Comparison of ENCODE assay signal across 18 cellular contexts in genomic region chr10:34112431-34112830, GRCh38.
A peak's percentile ranks its signal among the peaks of the same experiment; 100 is the strongest.
DNase-seq lines count a peak whose midpoint lies in the region; ATAC-seq and TF ChIP-seq lines count a peak whose summit lies in the region.
"Had no signal": no experiment of that assay in that cellular context is flagged by ENCODE, and none has a peak within 500 bp of the region (broad histone marks: within the 10 kb centered on the region; RNA-seq: fewer than 3 reads in every experiment).

No MANE protein-coding gene starts in this region.

- H3K4ac ChIP-seq in IMR-90 (ENCODE audit: low read depth, low read length): no peak overlapping the region

- TF ChIP-seq CTCF in IMR-90 (conservative IDR thresholded peaks at IDR 0.05; ENCODE audit: low read depth, low read length) (no peak), fibroblast of pulmonary artery (IDR thresholded peaks at IDR 0.05; ENCODE audit: low read length, missing control alignments) (no peak), RWPE1 (conservative IDR thresholded peaks at IDR 0.05; ENCODE audit: low read depth) (no peak), suprapubic skin (IDR thresholded peaks at IDR 0.05) (no peak), tibial nerve (IDR thresholded peaks at IDR 0.05) (no peak)

- H4K5ac ChIP-seq in IMR-90 (ENCODE audit: low read depth, low read length): no peak overlapping the region

- no TSS peak for BruUV-seq in IMR-90 (replicated peaks; lab: Mats Ljungman, UMichigan)

- H4K91ac ChIP-seq in IMR-90 (ENCODE audit: insufficient read depth, low read depth, low read length): no peak overlapping the region

- no peak overlapping the region for H2BK120ac ChIP-seq in IMR-90 (ENCODE audit: low read depth, low read length)

- no peak for TF ChIP-seq POLR2A in IMR-90 (IDR thresholded peaks at IDR 0.05; ENCODE audit: low read depth, low read length)
- TF ChIP-seq POLR2A in suprapubic skin (IDR thresholded peaks at IDR 0.05): no peak
- TF ChIP-seq POLR2A in tibial nerve (IDR thresholded peaks at IDR 0.05): no peak

- H4K20me1 ChIP-seq in IMR-90 (ENCODE audit: insufficient read depth, low read length): no peaks in the 10 kb centered on the region
- H4K20me1 ChIP-seq: BLaER1 treated with 17β-estradiol and CSF1 and Interleukin-3, amounts not matched to agents 10 nM and 100 nM had no signal

- H2BK5ac ChIP-seq in IMR-90 (ENCODE audit: low read depth, low read length, poor library complexity, severe bottlenecking): no peak overlapping the region

- H3K4me3 ChIP-seq in IMR-90 (ENCODE audit: insufficient read depth, low read depth, low read length) (no peak overlapping the region), fibroblast of pulmonary artery (replicated peaks; ENCODE audit: low read depth, low read length) (no peak overlapping the region), skeletal muscle cell (ENCODE audit: low read depth, low read length) (no peak overlapping the region), suprapubic skin (no peak overlapping the region), tibial nerve (no peak overlapping the region)
- H3K4me3 ChIP-seq: BLaER1 treated with 17β-estradiol and CSF1 and Interleukin-3, amounts not matched to agents 10 nM and 100 nM had no signal

- no peak overlapping the region for H3K9ac ChIP-seq in IMR-90 (ENCODE audit: low read depth, low read length)
- H3K9ac ChIP-seq: BLaER1 treated with 17β-estradiol and CSF1 and Interleukin-3, amounts not matched to agents 10 nM and 100 nM had no signal

- H3K56ac ChIP-seq in IMR-90 (ENCODE audit: extremely low read depth, insufficient read depth, low read length): no peak overlapping the region

- no peak overlapping the region for H4K8ac ChIP-seq in IMR-90 (ENCODE audit: low read depth in 2 of 2, low read length in 2 of 2)

- no peaks in the 10 kb centered on the region for H3K36me3 ChIP-seq in IMR-90 (ENCODE audit: control insufficient read depth, insufficient read depth, low read length)
- H3K36me3 ChIP-seq in suprapubic skin: peaks cover 8% of the 10 kb centered on the region
- peaks cover 0 to 27% (median 0%) of the 10 kb centered on the region in 3 donors for H3K36me3 ChIP-seq in tibial nerve

- H2AK9ac ChIP-seq in IMR-90 (replicated peaks; ENCODE audit: low read depth, low read length, poor library complexity): no peak overlapping the region

- no peak for ATAC-seq in IMR-90 (ENCODE audit: low read depth)
- ATAC-seq: CD8-positive, alpha-beta T cell; SK-N-SH treated with all-trans-retinoic acid at 6 μM for 48 hours had no signal

- H3K27me3 ChIP-seq in IMR-90 (ENCODE audit: control insufficient read depth, insufficient read depth, low read length) (no peaks in the 10 kb centered on the region), suprapubic skin (no peaks in the 10 kb centered on the region), tibial nerve (no peaks in the 10 kb centered on the region)
- H3K27me3 ChIP-seq: BLaER1 treated with 17β-estradiol and CSF1 and Interleukin-3, amounts not matched to agents 10 nM and 100 nM had no signal

- no peak overlapping the region for H2BK20ac ChIP-seq in IMR-90 (ENCODE audit: low read depth, low read length)

- CTCF ChIA-PET in IMR-90 (lab: Yijun Ruan, JAX) (no interaction called here), RWPE1 (lab: Yijun Ruan, JAX) (no interaction called here)

- H3K14ac ChIP-seq in IMR-90 (replicated peaks; ENCODE audit: low read depth, low read length): no peak overlapping the region

- H3K27ac ChIP-seq in IMR-90 (ENCODE audit: insufficient read depth, low read length) (no peak overlapping the region), RWPE1 (no peak overlapping the region), suprapubic skin (no peak overlapping the region), tibial nerve (no peak overlapping the region)
- H3K27ac ChIP-seq: BLaER1 treated with 17β-estradiol and CSF1 and Interleukin-3, amounts not matched to agents 10 nM and 100 nM had no signal

- no peak overlapping the region for H2AK5ac ChIP-seq in IMR-90 (ENCODE audit: low read depth, low read length)

- no CpG with 5 or more reads among the region's 3 CpGs for WGBS in IMR-90 (ENCODE audit: extremely low coverage in 2 of 2, insufficient read length in 1 of 2), 2 experiments
- WGBS in suprapubic skin: 54% methylated on average over 3 of the region's 3 CpGs
- WGBS in tibial nerve, 2 donors: 75 to 84% methylated on average over 3 of the region's 3 CpGs

- no peaks in the 10 kb centered on the region for H3K79me1 ChIP-seq in IMR-90 (ENCODE audit: low read depth in 1 of 2, low read length in 2 of 2)

- POLR2A ChIA-PET in IMR-90 (lab: Charles Lee; ENCODE audit: unreplicated experiment): no interaction called here
- POLR2A ChIA-PET in RWPE1 (lab: Yijun Ruan, JAX; ENCODE audit: low non-redundant PET): no interaction called here

- no peak for TF ChIP-seq RAD21 in IMR-90 (IDR thresholded peaks at IDR 0.05; ENCODE audit: low read length)

- no peak overlapping the region for H3K4me2 ChIP-seq in IMR-90 (ENCODE audit: low read depth, low read length)
- H3K4me2 ChIP-seq: BLaER1 treated with 17β-estradiol and CSF1 and Interleukin-3, amounts not matched to agents 10 nM and 100 nM had no signal

- H3K9me3 ChIP-seq in IMR-90 (ENCODE audit: control insufficient read depth, insufficient read depth, low read length) (no peaks in the 10 kb centered on the region; the same call in 1 of the 2 replicates), suprapubic skin (no peaks in the 10 kb centered on the region), tibial nerve (no peaks in the 10 kb centered on the region)
- H3K9me3 ChIP-seq: BLaER1 treated with 17β-estradiol and CSF1 and Interleukin-3, amounts not matched to agents 10 nM and 100 nM had no signal

- no peak overlapping the region for H3K18ac ChIP-seq in IMR-90 (ENCODE audit: low read depth, low read length)

- no peak overlapping the region for H3K23ac ChIP-seq in IMR-90 (ENCODE audit: low read depth, low read length)

- TF ChIP-seq EP300 in suprapubic skin (IDR thresholded peaks at IDR 0.05): no peak
- TF ChIP-seq EP300 in tibial nerve (IDR thresholded peaks at IDR 0.05): no peak

- dilution Hi-C loops in IMR-90 (cut with HindIII; ENCODE audit: low sequenced_read_pairs, unreplicated experiment): no loop called here

- no peaks in the 10 kb centered on the region; the same call in 1 of the 2 replicates for H3K9me1 ChIP-seq in IMR-90 (ENCODE audit: insufficient read depth, low read length)

- H3K4me1 ChIP-seq in IMR-90 (ENCODE audit: control insufficient read depth, insufficient read depth, low read length) (peaks cover 4% of the 10 kb centered on the region), suprapubic skin (peaks cover 8% of the 10 kb centered on the region), tibial nerve (peaks cover 0 to 9% (median 0%) of the 10 kb centered on the region in 4 donors)

- DNase-seq in AG20443 (ENCODE audit: low spot score) (peak; percentile 26), IMR-90 (peak; percentile 22), fibroblast of pulmonary artery (ENCODE audit: low read depth) (peak; percentile 69), skeletal muscle cell (ENCODE audit: low read depth) (peak; percentile 75), RWPE1 (ENCODE audit: low spot score) (no peak), suprapubic skin (ENCODE audit: low spot score in 2 of 2) (no peak), tibial nerve (ENCODE audit: low spot score in 2 of 2) (no peak)
- DNase-seq: Calu3; CD8-positive, alpha-beta T cell; GF-D8; NCI-H1092 treated with DMSO at 0.1 percent for 48 hours; NCI-H2081 treated with DMSO at 0.1 percent for 48 hours; NCI-H510A treated with DMSO at 0.1 percent for 48 hours; NCI-H82; RPMI8226; SIG-M5 had no signal

- intact Hi-C loops in IMR-90 (cut with micrococcal nuclease): no loop called here

- H2AFZ ChIP-seq in IMR-90 (replicated peaks; ENCODE audit: low read length, poor library complexity): no peak overlapping the region

- no peak overlapping the region for H2BK15ac ChIP-seq in IMR-90 (ENCODE audit: low read depth, low read length)

- in situ Hi-C loops in IMR-90 (cut with MboI; ENCODE audit: low sequenced_read_pairs): loop anchor here (25.0 kb wide), 1 partner anchor 775 kb away; the partner anchor contains the start of gene NRP1

TF ChIP-seq in IMR-90, 13 proteins besides CTCF, POLR2A, EP300 and RAD21:
- TF ChIP-seq RCOR1 (IDR thresholded peaks at IDR 0.05; ENCODE audit: insufficient replicate concordance, low read length) (no peak), RFX5 (IDR thresholded peaks at IDR 0.05; ENCODE audit: low read depth, low read length) (no peak), BHLHE40 (IDR thresholded peaks at IDR 0.05; ENCODE audit: low read depth, low read length) (no peak), FOS (IDR thresholded peaks at IDR 0.05; ENCODE audit: low read depth, low read length) (no peak), MXI1 (IDR thresholded peaks at IDR 0.05; ENCODE audit: borderline replicate concordance, low read depth, low read length) (no peak), CEBPB (IDR thresholded peaks at IDR 0.05; ENCODE audit: low read depth, low read length) (peak; percentile 54), MAZ (IDR thresholded peaks at IDR 0.05; ENCODE audit: borderline replicate concordance, low read depth, low read length) (no peak), SMC3 (IDR thresholded peaks at IDR 0.05; ENCODE audit: low read depth, low read length) (no peak)

Comparison
In these comparisons a context has a peak if more than half of its experiments do, and no peak if none do; other contexts are left out.
1. DNase-seq: peak in AG20443 (single experiment), IMR-90 (single experiment), fibroblast of pulmonary artery (single experiment) and skeletal muscle cell (single experiment); none in RWPE1 (single experiment), suprapubic skin (0 of 2) and tibial nerve (0 of 2).